Comparison of ENCODE assay signal across 14 cellular contexts in genomic region chr3:155325263-155325835, GRCh38. TPM values are rescaled to one million over a fixed set of nuclear protein-coding genes. Genes with fewer than 3 reads are reported as not detected.
DNase-seq lines count a peak whose midpoint lies in the region; ATAC-seq and TF ChIP-seq lines count a peak whose summit lies in the region.
"Had no signal": no experiment of that assay in that cellular context is flagged by ENCODE, and none has a peak within 500 bp of the region (broad histone marks: within the 10 kb centered on the region; RNA-seq: fewer than 3 reads in every experiment).

No MANE protein-coding gene starts in this region.

- H3K4me1 ChIP-seq in OCI-LY3 (ENCODE audit: low read length) = peaks cover 19% of the 10 kb centered on the region

- ATAC-seq in HG03135 (IDR thresholded peaks at IDR 0.05; ENCODE audit: unreplicated experiment) = no peak

- peak overlapping the region; percentile 99 for H2AFZ ChIP-seq in OCI-LY3 (ENCODE audit: low read depth, low read length)

- DNase-seq in GM12865 (ENCODE audit: low read depth) = peak; percentile 28
- peak; percentile 20 for DNase-seq in glutamatergic neuron
- DNase-seq in cerebellar nuclear complex (lab: John Stamatoyannopoulos, UW) = no peak
- no peak for DNase-seq in stimulated activated CD4-positive, alpha-beta T cell treated with anti-CD3 and anti-CD28 coated beads, Interleukin-4, amount 100 ng/mL, for 1 hour
- DNase-seq in MG63 = no peak
- DNase-seq: C1 segment of cervical spinal cord; NCI-H1092; stimulated activated CD4-positive, alpha-beta T cell treated with anti-CD3 and anti-CD28 coated beads, Interleukin-4, amount 100 ng/mL, for 24 hours; WERI-Rb-1 had no signal

- peak overlapping the region; percentile 43 for H3K9ac ChIP-seq in OCI-LY3 (ENCODE audit: low read length)

- no peak overlapping the region for H3K4me3 Mint-ChIP-seq in glutamatergic neuron (ENCODE audit: unreplicated experiment)

- H3K9me3 Mint-ChIP-seq in glutamatergic neuron (ENCODE audit: unreplicated experiment) = no peaks in the 10 kb centered on the region

- H3K27me3 ChIP-seq in OCI-LY3 (ENCODE audit: low read depth, low read length) (no peaks in the 10 kb centered on the region), MG63 (no peaks in the 10 kb centered on the region)

- H3K27ac ChIP-seq in 22Rv1 (no peak overlapping the region), OCI-LY3 (ENCODE audit: low read length) (no peak overlapping the region)
- H3K27ac ChIP-seq: WERI-Rb-1 had no signal

- no peaks in the 10 kb centered on the region for H4K20me1 ChIP-seq in OCI-LY3 (ENCODE audit: insufficient read depth, low read length)

- H3K4me3 ChIP-seq in GM12865 (ENCODE audit: low read depth, low read length) (peak overlapping the region; percentile 27; the same call in 1 of the 2 replicates), OCI-LY3 (ENCODE audit: low read length) (peak overlapping the region; percentile 71), MG63 (no peak overlapping the region)

- H3K79me2 ChIP-seq in OCI-LY3 (ENCODE audit: low read length) = no peaks in the 10 kb centered on the region

- peaks cover 16% of the 10 kb centered on the region for H3K4me1 Mint-ChIP-seq in glutamatergic neuron (ENCODE audit: low read depth, unreplicated experiment)

- TF ChIP-seq CTCF in 22Rv1 (IDR thresholded peaks at IDR 0.05) = 0 out of 2 replicates have a peak, but pooled peaks have one; percentile 19
- no peak for TF ChIP-seq CTCF in GM12865 (IDR thresholded peaks at IDR 0.05; ENCODE audit: insufficient read depth, low read depth, low read length, missing control alignments)
- peak; percentile 23 for TF ChIP-seq CTCF in OCI-LY3 (IDR thresholded peaks at IDR 0.05; ENCODE audit: low read depth, low read length)
- TF ChIP-seq CTCF in glutamatergic neuron (IDR thresholded peaks at IDR 0.05; ENCODE audit: partially characterized antibody, unreplicated experiment) = no peak

- peak overlapping the region; percentile 78 for H3K4me2 ChIP-seq in OCI-LY3 (ENCODE audit: low read length)

- no peaks in the 10 kb centered on the region for H3K9me3 ChIP-seq in OCI-LY3 (ENCODE audit: insufficient read depth, low read length)
- H3K9me3 ChIP-seq in MG63 = no peaks in the 10 kb centered on the region

- H3K36me3 ChIP-seq in OCI-LY3 (replicated peaks; ENCODE audit: low read depth, low read length) (no peaks in the 10 kb centered on the region), MG63 (no peaks in the 10 kb centered on the region)
- H3K36me3 ChIP-seq: WERI-Rb-1 had no signal

- H3K36me3 Mint-ChIP-seq in glutamatergic neuron (ENCODE audit: unreplicated experiment) = no peaks in the 10 kb centered on the region

- H3K27me3 Mint-ChIP-seq in glutamatergic neuron (ENCODE audit: unreplicated experiment) = peaks cover 2% of the 10 kb centered on the region

- H3K27ac Mint-ChIP-seq in glutamatergic neuron (ENCODE audit: unreplicated experiment) = no peak overlapping the region

RNA-seq across cellular contexts. Expression of gene STRIT1, which starts 31.9 kb away (rescaled TPM):
- total RNA-seq in glutamatergic neuron (ENCODE audit: unreplicated experiment) = not detected
- not detected in 2 replicates for total RNA-seq in MG63 (2014; rRNA removed; shearing (Covaris generic); ENCODE audit: low replicate concordance)
- total RNA-seq: fibroblast of lung, subcutaneous adipose tissue had no signal

Comparison
In these comparisons a context has a peak if more than half of its experiments do, and no peak if none do; other contexts are left out.
1. CTCF ChIP-seq: peak in 22Rv1 (single experiment) and OCI-LY3 (single experiment); none in GM12865 (single experiment) and glutamatergic neuron (single experiment).
2. DNase-seq: peak in GM12865 (single experiment) and glutamatergic neuron (single experiment); none in cerebellar nuclear complex (0 of 2), stimulated activated CD4-positive, alpha-beta T cell treated with anti-CD3 and anti-CD28 coated beads, Interleukin-4, amount 100 ng/mL, for 1 hour (single experiment) and MG63 (single experiment).